17 cellular contexts compared by ENCODE assay signal in genomic region chr13:58476176-58476575, GRCh38.
"Had no signal": no experiment of that assay in that cellular context is flagged by ENCODE, and none has a peak within 500 bp of the region (broad histone marks: within the 10 kb centered on the region; RNA-seq: fewer than 3 reads in every experiment).

No MANE protein-coding gene starts in this region.

- H3K36me3 Mint-ChIP-seq: memory B cell, type B pancreatic cell had no signal

- H3K27me3 ChIP-seq: left lung, suprapubic skin had no signal

- H3K36me3 ChIP-seq: left lung, suprapubic skin, WERI-Rb-1 had no signal

- H3K9me3 Mint-ChIP-seq: type B pancreatic cell had no signal

- H3K27me3 Mint-ChIP-seq: memory B cell; natural killer cell treated with Interleukin-12 subunit alpha and Interleukin-12 subunit beta and Interleukin-15 and Interleukin-18, amount 100 ng/mL, for 72 hours; type B pancreatic cell had no signal

- H3K4me3 ChIP-seq: left lung, suprapubic skin had no signal

- H3K4me1 Mint-ChIP-seq: memory B cell had no signal

- ATAC-seq: left lung; natural killer cell treated with Interleukin-12 subunit alpha and Interleukin-12 subunit beta and Interleukin-15 and Interleukin-18, amount 100 ng/mL, for 72 hours had no signal

- H3K27ac ChIP-seq: epithelial cell of prostate, left lung, suprapubic skin, WERI-Rb-1 had no signal

- H3K9me3 ChIP-seq: left lung, suprapubic skin had no signal

- H3K4me1 ChIP-seq: left lung, suprapubic skin had no signal

- DNase-seq: activated CD4-positive, alpha-beta T cell treated with anti-CD3 and anti-CD28 coated beads for 4 hours; activated CD8-positive, alpha-beta memory T cell treated with anti-CD3 and anti-CD28 coated beads for 24 hours; activated naive CD4-positive, alpha-beta T cell treated with anti-CD3 and anti-CD28 coated beads for 36 hours; cortex of kidney; effector CD8-positive, alpha-beta T cell; hypothalamus; left lung; stimulated activated CD4-positive, alpha-beta T cell treated with anti-CD3 and anti-CD28 coated beads, Interleukin-12 subunit alpha, Interleukin-12 subunit beta, amount 100 ng/mL, for 4 hours; stimulated activated CD4-positive, alpha-beta T cell treated with anti-CD3 and anti-CD28 coated beads, Interleukin-2, amount 100 ng/mL, for 48 hours; stimulated activated naive CD4-positive, alpha-beta T cell treated with Interleukin-2 at 50 U/mL for 16 hours; T-helper 1 cell; WERI-Rb-1 had no signal

- H3K4me3 Mint-ChIP-seq: activated naive CD4-positive, alpha-beta T cell treated with anti-CD3 and anti-CD28 coated beads for 36 hours; memory B cell; natural killer cell treated with Interleukin-12 subunit alpha and Interleukin-12 subunit beta and Interleukin-15 and Interleukin-18, amount 100 ng/mL, for 72 hours; type B pancreatic cell had no signal

- H3K27ac Mint-ChIP-seq: activated naive CD4-positive, alpha-beta T cell treated with anti-CD3 and anti-CD28 coated beads for 36 hours; memory B cell; natural killer cell treated with Interleukin-12 subunit alpha and Interleukin-12 subunit beta and Interleukin-15 and Interleukin-18, amount 100 ng/mL, for 72 hours; type B pancreatic cell had no signal
